In genomic region chr11:109426442-109426841, GRCh38 we compare ENCODE assay signal across 1 cellular context.
TF ChIP-seq lines count a peak whose summit lies in the region.

No MANE protein-coding gene starts in this region.

TF ChIP-seq in GM12878, 131 proteins besides CTCF, POLR2A, EP300 and RAD21 (continued from another document):
- TF ChIP-seq ZBTB40 (IDR thresholded peaks at IDR 0.05; ENCODE audit: borderline replicate concordance) (no peak), SREBF1 (IDR thresholded peaks at IDR 0.05; ENCODE audit: low read length) (no peak), NRF1 (conservative IDR thresholded peaks at IDR 0.05; ENCODE audit: low read depth, low read length) (no peak), NFXL1 (IDR thresholded peaks at IDR 0.05; ENCODE audit: borderline replicate concordance) (no peak), IRF3 (IDR thresholded peaks at IDR 0.05) (no peak), MYC (IDR thresholded peaks at IDR 0.05; ENCODE audit: insufficient read depth, insufficient read length, insufficient replicate concordance, low read length, severe bottlenecking) (no peak), NFIC (IDR thresholded peaks at IDR 0.05; ENCODE audit: low read depth, low read length) (no peak)
